Comparison of ENCODE assay signal across 8 cellular contexts in genomic region chr6:150068173-150068785, GRCh38. TPM values are rescaled to one million over a fixed set of nuclear protein-coding genes. Genes with fewer than 3 reads are reported as not detected.
DNase-seq lines count a peak whose midpoint lies in the region; ATAC-seq and TF ChIP-seq lines count a peak whose summit lies in the region.

No MANE protein-coding gene starts in this region.

- H3K9ac ChIP-seq in SK-N-MC (ENCODE audit: insufficient read length), result peak overlapping the region; percentile 41

- H3K4me3 ChIP-seq in SK-N-MC (peak overlapping the region; percentile 81), fibroblast of mammary gland (ENCODE audit: control insufficient read depth, low read depth, low read length) (peak overlapping the region; percentile 73), prostate gland (peak overlapping the region; percentile 53 to 60)

- no peak overlapping the region for H3K27ac ChIP-seq in SK-N-MC
- peak overlapping the region in 1 of 2 donors; percentile 65 for H3K27ac ChIP-seq in prostate gland

- intact Hi-C loops in prostate gland (cut with DNase I), result no loop called here

- no peak for TF ChIP-seq POLR2A in prostate gland (IDR thresholded peaks at IDR 0.05)

- H3K36me3 ChIP-seq in SK-N-MC (ENCODE audit: insufficient read depth, low read length) (no peaks in the 10 kb centered on the region), prostate gland (no peaks in the 10 kb centered on the region)

- H3K4me1 ChIP-seq in prostate gland (replicated peaks), result no peaks in the 10 kb centered on the region

- H3K27me3 ChIP-seq in prostate gland (replicated peaks; ENCODE audit: insufficient read depth), result no peaks in the 10 kb centered on the region

- DNase-seq in SK-N-MC (ENCODE audit: low read depth, low spot score) (no peak), fibroblast of mammary gland (ENCODE audit: low read depth) (no peak), prostate gland (ENCODE audit: low spot score) (no peak), KG1 (lab: John Stamatoyannopoulos, UW) (no peak)

- WGBS in prostate gland, result 19% methylated on average over 14 of the region's 14 CpGs

- TF ChIP-seq CTCF in fibroblast of mammary gland (conservative IDR thresholded peaks at IDR 0.05; ENCODE audit: control insufficient read depth, insufficient read depth, low read depth, low read length) (no peak), prostate gland (IDR thresholded peaks at IDR 0.05) (no peak)

- ATAC-seq in GM18511 (IDR thresholded peaks at IDR 0.05; ENCODE audit: unreplicated experiment) (peak; percentile 9), HG03442 (IDR thresholded peaks at IDR 0.05; ENCODE audit: unreplicated experiment) (no peak), GM21717 (IDR thresholded peaks at IDR 0.05; ENCODE audit: unreplicated experiment) (no peak), HG02852 (IDR thresholded peaks at IDR 0.05; ENCODE audit: unreplicated experiment) (no peak)

- H3K9me3 ChIP-seq in SK-N-MC (ENCODE audit: low read depth, low read length) (no peaks in the 10 kb centered on the region), prostate gland (no peaks in the 10 kb centered on the region)

RNA-seq across cellular contexts. Expression of gene ULBP3, which starts 0.6 kb away (rescaled TPM):
- total RNA-seq in prostate gland, result 10 to 100 TPM in 1 of 2 donors, not detected in 1; 28.9 TPM

RNA-seq across cellular contexts. Expression of gene RAET1L, which starts 42.9 kb away (rescaled TPM):
- total RNA-seq in prostate gland, result not detected
